In genomic region chr13:76148926-76149325, GRCh38 we compare ENCODE assay signal across 14 cellular contexts.
DNase-seq lines count a peak whose midpoint lies in the region; ATAC-seq, FAIRE-seq and TF ChIP-seq lines count a peak whose summit lies in the region.
"Had no signal": no experiment of that assay in that cellular context is flagged by ENCODE, and none has a peak within 500 bp of the region (broad histone marks: within the 10 kb centered on the region; RNA-seq: fewer than 3 reads in every experiment).

No MANE protein-coding gene starts in this region.

- no peaks in the 10 kb centered on the region for H3K9me3 ChIP-seq in astrocyte (ENCODE audit: insufficient read depth, low read depth, low read length)
- H3K9me3 ChIP-seq: BE2C had no signal

- TF ChIP-seq CTCF in AG04449 (IDR thresholded peaks at IDR 0.05; ENCODE audit: insufficient read depth, low read length, missing control alignments) (no peak), astrocyte (IDR thresholded peaks at IDR 0.05; ENCODE audit: insufficient read depth, low read depth, low read length) (no peak)

- H4K20me1 ChIP-seq in astrocyte (ENCODE audit: insufficient read depth, low read length), result no peaks in the 10 kb centered on the region

- intact Hi-C loops in cardiac septum (cut with DNase I), result no loop called here

- no peaks in the 10 kb centered on the region for H3K27me3 ChIP-seq in astrocyte (ENCODE audit: insufficient read depth, low read length)
- H3K27me3 ChIP-seq: BE2C had no signal

- H3K36me3 Mint-ChIP-seq in astrocyte (ENCODE audit: low read depth, unreplicated experiment), result no peaks in the 10 kb centered on the region
- no peaks in the 10 kb centered on the region for H3K36me3 Mint-ChIP-seq in activated naive CD8-positive, alpha-beta T cell treated with anti-CD3 and anti-CD28 coated beads, Interleukin-2, amount 50 U/mL, for 24 hours (ENCODE audit: low read depth)

- H3K4me1 ChIP-seq in astrocyte (ENCODE audit: insufficient read depth, low read length), result peaks cover 12% of the 10 kb centered on the region
- H3K4me1 ChIP-seq: BE2C had no signal

- peak; percentile 63 for DNase-seq in AG04449 (ENCODE audit: low read depth, low spot score)
- DNase-seq in HK-2 (ENCODE audit: unreplicated experiment), result peak; percentile 3
- DNase-seq in astrocyte (ENCODE audit: low read depth), result peak; percentile 88
- peak; percentile 83 for DNase-seq in islet precursor cell
- no peak for DNase-seq in activated naive CD8-positive, alpha-beta T cell treated with anti-CD3 and anti-CD28 coated beads, Interleukin-2, amount 50 U/mL, for 24 hours
- no peak for DNase-seq in cardiac septum (ENCODE audit: low spot score)
- no peak for DNase-seq in LoVo (ENCODE audit: low spot score)
- DNase-seq in globus pallidus (ENCODE audit: low spot score), result no peak
- DNase-seq: activated CD4-positive, alpha-beta T cell treated with anti-CD3 and anti-CD28 coated beads for 1 hour; activated T-cell treated with anti-CD3 and anti-CD28 coated beads, Interleukin-2, amount 50 U/mL, for 24 hours; BE2C; stimulated activated CD4-positive, alpha-beta T cell treated with anti-CD3 and anti-CD28 coated beads, Interleukin-4, amount 100 ng/mL, for 1 hour had no signal

- no peaks in the 10 kb centered on the region for H3K79me2 ChIP-seq in astrocyte (ENCODE audit: insufficient read depth, low read length)

- H3K36me3 ChIP-seq in astrocyte (ENCODE audit: insufficient read depth, low read length), result no peaks in the 10 kb centered on the region
- H3K36me3 ChIP-seq: BE2C had no signal

- H3K4me1 Mint-ChIP-seq in astrocyte (ENCODE audit: low read depth, unreplicated experiment), result peaks cover 19% of the 10 kb centered on the region
- H3K4me1 Mint-ChIP-seq in activated naive CD8-positive, alpha-beta T cell treated with anti-CD3 and anti-CD28 coated beads, Interleukin-2, amount 50 U/mL, for 24 hours, result no peaks in the 10 kb centered on the region

- no peak for ATAC-seq in activated naive CD8-positive, alpha-beta T cell treated with anti-CD3 and anti-CD28 coated beads, Interleukin-2, amount 50 U/mL, for 24 hours
- ATAC-seq: HCT116 had no signal

- POLR2A ChIA-PET in AG04449 (lab: Yijun Ruan, JAX), result no interaction called here

- peaks cover 4% of the 10 kb centered on the region for H3K27me3 Mint-ChIP-seq in astrocyte (ENCODE audit: low read depth, unreplicated experiment)
- H3K27me3 Mint-ChIP-seq in activated naive CD8-positive, alpha-beta T cell treated with anti-CD3 and anti-CD28 coated beads, Interleukin-2, amount 50 U/mL, for 24 hours, result no peaks in the 10 kb centered on the region
- H3K27me3 Mint-ChIP-seq: activated T-cell treated with anti-CD3 and anti-CD28 coated beads, Interleukin-2, amount 50 U/mL, for 24 hours had no signal

- CTCF ChIA-PET in AG04449 (lab: Yijun Ruan, JAX), result no interaction called here

- no peak overlapping the region for H3K9ac ChIP-seq in astrocyte (ENCODE audit: low read length)

- no peak overlapping the region for H3K4me3 Mint-ChIP-seq in astrocyte (ENCODE audit: unreplicated experiment)
- H3K4me3 Mint-ChIP-seq in activated naive CD8-positive, alpha-beta T cell treated with anti-CD3 and anti-CD28 coated beads, Interleukin-2, amount 50 U/mL, for 24 hours, result no peak overlapping the region
- H3K4me3 Mint-ChIP-seq: activated T-cell treated with anti-CD3 and anti-CD28 coated beads, Interleukin-2, amount 50 U/mL, for 24 hours; stimulated activated naive CD8-positive, alpha-beta T cell treated with anti-CD3 and anti-CD28 coated beads, Interleukin-15, Interleukin-2, amounts not matched to agents 100 ng/mL and 50 ng/mL, for 24 hours had no signal

- H2AFZ ChIP-seq in astrocyte (ENCODE audit: low read depth, low read length), result no peak overlapping the region

- peak overlapping the region; percentile 34 for H3K27ac ChIP-seq in astrocyte (ENCODE audit: low read depth, low read length)

- H3K4me3 ChIP-seq in AG04449 (ENCODE audit: low read depth, low read length) (no peak overlapping the region), astrocyte (ENCODE audit: insufficient read depth, low read depth, low read length) (no peak overlapping the region)

- peak overlapping the region; percentile 90 for H3K27ac Mint-ChIP-seq in astrocyte (ENCODE audit: unreplicated experiment)
- H3K27ac Mint-ChIP-seq in activated naive CD8-positive, alpha-beta T cell treated with anti-CD3 and anti-CD28 coated beads, Interleukin-2, amount 50 U/mL, for 24 hours, result no peak overlapping the region
- H3K27ac Mint-ChIP-seq: activated T-cell treated with anti-CD3 and anti-CD28 coated beads, Interleukin-2, amount 50 U/mL, for 24 hours; stimulated activated naive CD8-positive, alpha-beta T cell treated with anti-CD3 and anti-CD28 coated beads, Interleukin-15, Interleukin-2, amounts not matched to agents 100 ng/mL and 50 ng/mL, for 24 hours had no signal

- FAIRE-seq in astrocyte (lab: Jason Lieb, UNC), result peak; percentile 75

- peak overlapping the region; percentile 49 for H3K4me2 ChIP-seq in astrocyte (ENCODE audit: low read length)

- H3K9me3 Mint-ChIP-seq in astrocyte (ENCODE audit: unreplicated experiment), result no peaks in the 10 kb centered on the region
- H3K9me3 Mint-ChIP-seq in activated naive CD8-positive, alpha-beta T cell treated with anti-CD3 and anti-CD28 coated beads, Interleukin-2, amount 50 U/mL, for 24 hours, result no peaks in the 10 kb centered on the region
- H3K9me3 Mint-ChIP-seq: activated T-cell treated with anti-CD3 and anti-CD28 coated beads, Interleukin-2, amount 50 U/mL, for 24 hours; stimulated activated naive CD8-positive, alpha-beta T cell treated with anti-CD3 and anti-CD28 coated beads, Interleukin-15, Interleukin-2, amounts not matched to agents 100 ng/mL and 50 ng/mL, for 24 hours had no signal

Comparison
In these comparisons a context has a peak if more than half of its experiments do, and no peak if none do; other contexts are left out.
1. DNase-seq: peak in AG04449 (single experiment), HK-2 (single experiment), astrocyte (single experiment) and islet precursor cell (single experiment); none in activated naive CD8-positive, alpha-beta T cell treated with anti-CD3 and anti-CD28 coated beads, Interleukin-2, amount 50 U/mL, for 24 hours (single experiment), cardiac septum (single experiment), LoVo (single experiment) and globus pallidus (single experiment).